In genomic region chr6:18545726-18546125, GRCh38 we compare ENCODE assay signal across 16 cellular contexts.
"Had no signal": no experiment of that assay in that cellular context is flagged by ENCODE, and none has a peak within 500 bp of the region (broad histone marks: within the 10 kb centered on the region; RNA-seq: fewer than 3 reads in every experiment).

No MANE protein-coding gene starts in this region.

- H3K27ac ChIP-seq: dorsolateral prefrontal cortex, esophagus squamous epithelium, lower lobe of right lung, upper lobe of right lung had no signal

- ATAC-seq: activated CD8-positive, alpha-beta T cell treated with anti-CD3 and anti-CD28 coated beads, Interleukin-2, amount 10 ng/mL, durations not matched to agents 7 days and 5 days; left lobe of liver; lower lobe of right lung; upper lobe of right lung had no signal

- H3K4me3 Mint-ChIP-seq: activated CD8-positive, alpha-beta T cell treated with anti-CD3 and anti-CD28 coated beads, Interleukin-2, amount 10 ng/mL, durations not matched to agents 7 days and 5 days; activated naive CD8-positive, alpha-beta T cell treated with anti-CD3 and anti-CD28 coated beads for 36 hours; naive B cell; neural crest cell had no signal

- H3K36me3 ChIP-seq: esophagus squamous epithelium, lower lobe of right lung, upper lobe of right lung had no signal

- H3K27ac Mint-ChIP-seq: activated CD8-positive, alpha-beta T cell treated with anti-CD3 and anti-CD28 coated beads, Interleukin-2, amount 10 ng/mL, durations not matched to agents 7 days and 5 days; activated naive CD8-positive, alpha-beta T cell treated with anti-CD3 and anti-CD28 coated beads for 36 hours had no signal

- DNase-seq: activated CD4-positive, alpha-beta T cell treated with anti-CD3 and anti-CD28 coated beads for 1 hour; activated CD4-positive, alpha-beta T cell treated with anti-CD3 and anti-CD28 coated beads, Interleukin-2, amount 50 U/mL, for 1 hour; activated CD8-positive, alpha-beta T cell treated with anti-CD3 and anti-CD28 coated beads, Interleukin-2, amount 10 ng/mL, durations not matched to agents 7 days and 5 days; activated naive CD8-positive, alpha-beta T cell treated with anti-CD3 and anti-CD28 coated beads for 36 hours; dorsolateral prefrontal cortex; esophagus squamous epithelium; lower lobe of right lung; naive B cell; posterior cingulate gyrus; retina; stimulated activated CD4-positive, alpha-beta T cell treated with anti-CD3 and anti-CD28 coated beads, Interleukin-4, amount 100 ng/mL, for 24 hours; stimulated activated naive CD4-positive, alpha-beta T cell treated with Interleukin-2 at 50 U/mL for 16 hours; T-helper 1 cell; upper lobe of right lung had no signal

- H3K4me3 ChIP-seq: dorsolateral prefrontal cortex, esophagus squamous epithelium, lower lobe of right lung, upper lobe of right lung had no signal

- H3K9me3 ChIP-seq: esophagus squamous epithelium, lower lobe of right lung, upper lobe of right lung had no signal

- H3K4me1 ChIP-seq: esophagus squamous epithelium, lower lobe of right lung, upper lobe of right lung had no signal

- H3K27me3 ChIP-seq: esophagus squamous epithelium, upper lobe of right lung had no signal

- H3K36me3 Mint-ChIP-seq: activated naive CD8-positive, alpha-beta T cell treated with anti-CD3 and anti-CD28 coated beads for 36 hours had no signal

- H3K4me1 Mint-ChIP-seq: activated naive CD8-positive, alpha-beta T cell treated with anti-CD3 and anti-CD28 coated beads for 36 hours; naive B cell had no signal
